1 cellular context compared by ENCODE assay signal in the genomic region with DNA sequence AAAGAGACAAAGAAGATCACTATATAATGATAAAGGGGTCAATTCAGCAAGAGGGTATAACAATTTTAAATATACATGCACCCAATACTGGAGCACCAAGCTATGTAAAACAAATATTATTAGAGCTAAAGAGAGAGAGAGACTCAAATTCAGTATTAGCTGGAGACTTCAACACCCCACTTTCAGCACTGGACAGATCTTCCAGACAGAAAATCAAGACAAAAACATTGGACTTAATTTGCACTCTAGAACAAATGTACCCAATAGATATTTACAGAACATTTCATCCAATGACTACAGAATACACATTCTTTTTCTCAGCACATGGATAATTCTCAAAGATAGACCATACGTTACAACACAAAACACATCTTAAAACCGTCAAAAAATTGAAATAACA.
TF ChIP-seq lines count a peak whose summit lies in the region.

No MANE protein-coding gene starts in this region.

TF ChIP-seq in GM23338, 12 proteins besides CTCF, POLR2A, EP300 and RAD21 (continued from another document):
- TF ChIP-seq, protein P1, sequence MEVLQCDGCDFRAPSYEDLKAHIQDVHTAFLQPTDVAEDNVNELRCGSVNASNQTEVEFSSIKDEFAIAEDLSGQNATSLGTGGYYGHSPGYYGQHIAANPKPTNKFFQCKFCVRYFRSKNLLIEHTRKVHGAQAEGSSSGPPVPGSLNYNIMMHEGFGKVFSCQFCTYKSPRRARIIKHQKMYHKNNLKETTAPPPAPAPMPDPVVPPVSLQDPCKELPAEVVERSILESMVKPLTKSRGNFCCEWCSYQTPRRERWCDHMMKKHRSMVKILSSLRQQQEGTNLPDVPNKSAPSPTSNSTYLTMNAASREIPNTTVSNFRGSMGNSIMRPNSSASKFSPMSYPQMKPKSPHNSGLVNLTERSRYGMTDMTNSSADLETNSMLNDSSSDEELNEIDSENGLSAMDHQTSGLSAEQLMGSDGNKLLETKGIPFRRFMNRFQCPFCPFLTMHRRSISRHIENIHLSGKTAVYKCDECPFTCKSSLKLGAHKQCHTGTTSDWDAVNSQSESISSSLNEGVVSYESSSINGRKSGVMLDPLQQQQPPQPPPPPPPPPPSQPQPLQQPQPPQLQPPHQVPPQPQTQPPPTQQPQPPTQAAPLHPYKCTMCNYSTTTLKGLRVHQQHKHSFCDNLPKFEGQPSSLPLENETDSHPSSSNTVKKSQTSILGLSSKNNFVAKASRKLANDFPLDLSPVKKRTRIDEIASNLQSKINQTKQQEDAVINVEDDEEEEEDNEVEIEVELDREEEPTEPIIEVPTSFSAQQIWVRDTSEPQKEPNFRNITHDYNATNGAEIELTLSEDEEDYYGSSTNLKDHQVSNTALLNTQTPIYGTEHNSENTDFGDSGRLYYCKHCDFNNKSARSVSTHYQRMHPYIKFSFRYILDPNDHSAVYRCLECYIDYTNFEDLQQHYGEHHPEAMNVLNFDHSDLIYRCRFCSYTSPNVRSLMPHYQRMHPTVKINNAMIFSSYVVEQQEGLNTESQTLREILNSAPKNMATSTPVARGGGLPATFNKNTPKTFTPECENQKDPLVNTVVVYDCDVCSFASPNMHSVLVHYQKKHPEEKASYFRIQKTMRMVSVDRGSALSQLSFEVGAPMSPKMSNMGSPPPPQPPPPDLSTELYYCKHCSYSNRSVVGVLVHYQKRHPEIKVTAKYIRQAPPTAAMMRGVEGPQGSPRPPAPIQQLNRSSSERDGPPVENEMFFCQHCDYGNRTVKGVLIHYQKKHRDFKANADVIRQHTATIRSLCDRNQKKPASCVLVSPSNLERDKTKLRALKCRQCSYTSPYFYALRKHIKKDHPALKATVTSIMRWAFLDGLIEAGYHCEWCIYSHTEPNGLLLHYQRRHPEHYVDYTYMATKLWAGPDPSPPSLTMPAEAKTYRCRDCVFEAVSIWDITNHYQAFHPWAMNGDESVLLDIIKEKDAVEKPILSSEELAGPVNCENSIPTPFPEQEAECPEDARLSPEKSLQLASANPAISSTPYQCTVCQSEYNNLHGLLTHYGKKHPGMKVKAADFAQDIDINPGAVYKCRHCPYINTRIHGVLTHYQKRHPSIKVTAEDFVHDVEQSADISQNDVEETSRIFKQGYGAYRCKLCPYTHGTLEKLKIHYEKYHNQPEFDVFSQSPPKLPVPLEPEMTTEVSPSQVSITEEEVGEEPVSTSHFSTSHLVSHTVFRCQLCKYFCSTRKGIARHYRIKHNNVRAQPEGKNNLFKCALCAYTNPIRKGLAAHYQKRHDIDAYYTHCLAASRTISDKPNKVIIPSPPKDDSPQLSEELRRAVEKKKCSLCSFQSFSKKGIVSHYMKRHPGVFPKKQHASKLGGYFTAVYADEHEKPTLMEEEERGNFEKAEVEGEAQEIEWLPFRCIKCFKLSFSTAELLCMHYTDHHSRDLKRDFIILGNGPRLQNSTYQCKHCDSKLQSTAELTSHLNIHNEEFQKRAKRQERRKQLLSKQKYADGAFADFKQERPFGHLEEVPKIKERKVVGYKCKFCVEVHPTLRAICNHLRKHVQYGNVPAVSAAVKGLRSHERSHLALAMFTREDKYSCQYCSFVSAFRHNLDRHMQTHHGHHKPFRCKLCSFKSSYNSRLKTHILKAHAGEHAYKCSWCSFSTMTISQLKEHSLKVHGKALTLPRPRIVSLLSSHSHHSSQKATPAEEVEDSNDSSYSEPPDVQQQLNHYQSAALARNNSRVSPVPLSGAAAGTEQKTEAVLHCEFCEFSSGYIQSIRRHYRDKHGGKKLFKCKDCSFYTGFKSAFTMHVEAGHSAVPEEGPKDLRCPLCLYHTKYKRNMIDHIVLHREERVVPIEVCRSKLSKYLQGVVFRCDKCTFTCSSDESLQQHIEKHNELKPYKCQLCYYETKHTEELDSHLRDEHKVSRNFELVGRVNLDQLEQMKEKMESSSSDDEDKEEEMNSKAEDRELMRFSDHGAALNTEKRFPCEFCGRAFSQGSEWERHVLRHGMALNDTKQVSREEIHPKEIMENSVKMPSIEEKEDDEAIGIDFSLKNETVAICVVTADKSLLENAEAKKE (CRISPR knock-in tag; IDR thresholded peaks at IDR 0.05): no peak
- TF ChIP-seq ZNF114 (CRISPR knock-in tag; IDR thresholded peaks at IDR 0.05): no peak
